8 cellular contexts compared by ENCODE assay signal in genomic region chr19:29667390-29667783, GRCh38. TPM values are rescaled to one million over a fixed set of nuclear protein-coding genes. Genes with fewer than 3 reads are reported as not detected.
DNase-seq lines count a peak whose midpoint lies in the region; ATAC-seq and TF ChIP-seq lines count a peak whose summit lies in the region.

No MANE protein-coding gene starts in this region.

- WGBS in GM23248 (ENCODE audit: low coverage in 1 of 2, low lambda C conversion rate in 2 of 2, missing lambda C conversion rate in 2 of 2), 2 experiments: 53 to 67% methylated on average over 8 to 11 of the region's 11 CpGs
- 59 to 69% methylated on average over 7 to 9 of the region's 11 CpGs for WGBS in gastroesophageal sphincter (ENCODE audit: low coverage in 1 of 2), 2 donors
- 93% methylated on average over 11 of the region's 11 CpGs for WGBS in smooth muscle cell (ENCODE audit: low lambda C conversion rate)

- peak overlapping the region; percentile 88 for H3K4me2 ChIP-seq in GM23248 (ENCODE audit: unreplicated experiment)
- H3K4me2 ChIP-seq in smooth muscle cell: peak overlapping the region; percentile 88

- H3K36me3 ChIP-seq in GM23248 (ENCODE audit: low read depth) (no peaks in the 10 kb centered on the region), gastroesophageal sphincter (no peaks in the 10 kb centered on the region), smooth muscle cell (ENCODE audit: low read depth) (no peaks in the 10 kb centered on the region)

- H3K27me3 Mint-ChIP-seq in activated CD8-positive, alpha-beta T cell treated with anti-CD3 and anti-CD28 coated beads, Interleukin-2, amount 10 ng/mL, durations not matched to agents 7 days and 5 days (ENCODE audit: low read depth): no peaks in the 10 kb centered on the region

- TF ChIP-seq EP300 in gastroesophageal sphincter (IDR thresholded peaks at IDR 0.05): no peak

- H3K9me3 ChIP-seq in GM23248 (ENCODE audit: low read depth): no peaks in the 10 kb centered on the region
- H3K9me3 ChIP-seq in gastroesophageal sphincter: no peaks in the 10 kb centered on the region
- H3K9me3 ChIP-seq in smooth muscle cell (replicated peaks; ENCODE audit: low read depth): no peaks in the 10 kb centered on the region

- H3K36me3 Mint-ChIP-seq in activated CD8-positive, alpha-beta T cell treated with anti-CD3 and anti-CD28 coated beads, Interleukin-2, amount 10 ng/mL, durations not matched to agents 7 days and 5 days (ENCODE audit: low read depth): peaks cover 56% of the 10 kb centered on the region

- H3K27ac ChIP-seq in GM23248 (peak overlapping the region; percentile 83), gastroesophageal sphincter (peak overlapping the region; percentile 74 to 94 (median 92)), smooth muscle cell (ENCODE audit: low read depth) (no peak overlapping the region)

- peaks cover 79% of the 10 kb centered on the region for H3K4me1 Mint-ChIP-seq in activated CD8-positive, alpha-beta T cell treated with anti-CD3 and anti-CD28 coated beads, Interleukin-2, amount 10 ng/mL, durations not matched to agents 7 days and 5 days (ENCODE audit: low read depth)

- POLR2A ChIA-PET in activated CD8-positive, alpha-beta T cell treated with anti-CD3 and anti-CD28 coated beads, Interleukin-2, amount 10 ng/mL, durations not matched to agents 7 days and 5 days (lab: Charles Lee): interaction anchor here (1.0 to 5.4 kb wide), 11 partner anchors 10 to 61 kb away, joined by 3 to 68 read pairs (median 9); partner anchors contain the start of genes C19orf12 and POP4
- POLR2A ChIA-PET in HEK293T (lab: Yijun Ruan, JAX): interaction anchor here (1.7 to 2.5 kb wide), 2 partner anchors 47 to 61 kb away, joined by 6 to 17 read pairs; partner anchors contain the start of genes C19orf12 and POP4

- H3K27ac Mint-ChIP-seq in activated CD8-positive, alpha-beta T cell treated with anti-CD3 and anti-CD28 coated beads, Interleukin-2, amount 10 ng/mL, durations not matched to agents 7 days and 5 days: peak overlapping the region; percentile 90

- TF ChIP-seq CTCF in gastroesophageal sphincter (IDR thresholded peaks at IDR 0.05) (no peak), smooth muscle cell (IDR thresholded peaks at IDR 0.05; ENCODE audit: borderline replicate concordance, insufficient read depth, poor library complexity, severe bottlenecking) (no peak)

- in situ Hi-C loops in GM23248 (cut with MboI): no loop called here
- in situ Hi-C loops in ACHN (cut with HindIII; ENCODE audit: low pct_ligation_motif_present, low pct_unique_long_range_greater_than_20kb, low sequenced_read_pairs): no loop called here

- no peaks in the 10 kb centered on the region for H3K27me3 ChIP-seq in GM23248 (replicated peaks; ENCODE audit: insufficient read depth)
- no peaks in the 10 kb centered on the region for H3K27me3 ChIP-seq in gastroesophageal sphincter
- H3K27me3 ChIP-seq in smooth muscle cell (ENCODE audit: low read depth): no peaks in the 10 kb centered on the region

- peak overlapping the region; percentile 86 for H3K4me3 Mint-ChIP-seq in activated CD8-positive, alpha-beta T cell treated with anti-CD3 and anti-CD28 coated beads, Interleukin-2, amount 10 ng/mL, durations not matched to agents 7 days and 5 days

- H3K9me2 ChIP-seq in GM23248 (ENCODE audit: insufficient read depth): no peaks in the 10 kb centered on the region

- TF ChIP-seq POLR2A in gastroesophageal sphincter (IDR thresholded peaks at IDR 0.05): no peak

- peaks cover 50% of the 10 kb centered on the region for H3K79me2 ChIP-seq in GM23248 (ENCODE audit: insufficient read depth)
- peaks cover 3% of the 10 kb centered on the region for H3K79me2 ChIP-seq in smooth muscle cell (ENCODE audit: low read depth)

- H3F3A ChIP-seq in GM23248 (ENCODE audit: insufficient read depth) (peaks cover 23% of the 10 kb centered on the region), smooth muscle cell (ENCODE audit: low read depth) (peaks cover 15% of the 10 kb centered on the region)

- H3K4me1 ChIP-seq in GM23248 (ENCODE audit: insufficient read depth) (peaks cover 28% of the 10 kb centered on the region), gastroesophageal sphincter (peaks cover 4 to 96% (median 60%) of the 10 kb centered on the region in 3 donors), smooth muscle cell (ENCODE audit: low read depth) (peaks cover 38% of the 10 kb centered on the region)

- no peak for DNase-seq in GM23248
- DNase-seq in activated CD8-positive, alpha-beta T cell treated with anti-CD3 and anti-CD28 coated beads, Interleukin-2, amount 10 ng/mL, durations not matched to agents 7 days and 5 days: peak; percentile 41
- DNase-seq in smooth muscle cell (lab: John Stamatoyannopoulos, UW; ENCODE audit: unreplicated experiment): no peak
- no peak for DNase-seq in NCI-H187 (lab: John Stamatoyannopoulos, UW)
- no peak for DNase-seq in ACHN
- no peak for DNase-seq in HEK293T (ENCODE audit: extremely low spot score)

- no peak for ATAC-seq in activated CD8-positive, alpha-beta T cell treated with anti-CD3 and anti-CD28 coated beads, Interleukin-2, amount 10 ng/mL, durations not matched to agents 7 days and 5 days
- ATAC-seq in gastroesophageal sphincter (no peak), HG03571 (IDR thresholded peaks at IDR 0.05; ENCODE audit: unreplicated experiment) (no peak)

- H2AFZ ChIP-seq in GM23248 (peak overlapping the region; percentile 51; the same call in 1 of the 2 replicates), smooth muscle cell (ENCODE audit: low read depth) (no peak overlapping the region)

- H3K4me3 ChIP-seq in GM23248: peak overlapping the region; percentile 81
- peak overlapping the region in 1 of 2 donors; percentile 92 for H3K4me3 ChIP-seq in gastroesophageal sphincter
- H3K4me3 ChIP-seq in smooth muscle cell: no peak overlapping the region

- no peaks in the 10 kb centered on the region for H3K9me3 Mint-ChIP-seq in activated CD8-positive, alpha-beta T cell treated with anti-CD3 and anti-CD28 coated beads, Interleukin-2, amount 10 ng/mL, durations not matched to agents 7 days and 5 days (ENCODE audit: insufficient read depth)

- CTCF ChIA-PET in activated CD8-positive, alpha-beta T cell treated with anti-CD3 and anti-CD28 coated beads, Interleukin-2, amount 10 ng/mL, durations not matched to agents 7 days and 5 days (lab: Charles Lee): interaction anchor here (1.3 to 9.9 kb wide), 8 partner anchors 11 to 68 kb away, joined by 4 to 179 read pairs (median 38); partner anchors contain the start of genes C19orf12 and POP4
- CTCF ChIA-PET in HEK293T (lab: Yijun Ruan, JAX): no interaction called here

- no peaks in the 10 kb centered on the region for H4K20me1 ChIP-seq in GM23248 (ENCODE audit: insufficient read depth)
- peaks cover 33% of the 10 kb centered on the region for H4K20me1 ChIP-seq in smooth muscle cell (ENCODE audit: low read depth)

- H3K9ac ChIP-seq in GM23248 (peak overlapping the region; percentile 81), smooth muscle cell (ENCODE audit: low read depth) (no peak overlapping the region)

TF ChIP-seq in HEK293T, 16 proteins besides CTCF, POLR2A, EP300 and RAD21:
- no peak for TF ChIP-seq SP1 (IDR thresholded peaks at IDR 0.05)
- no peak for TF ChIP-seq SUZ12 (IDR thresholded peaks at IDR 0.05)
- TF ChIP-seq FOXM1 (IDR thresholded peaks at IDR 0.05; ENCODE audit: borderline replicate concordance): no peak
- TF ChIP-seq ZNF384 (IDR thresholded peaks at IDR 0.05): no peak
- TF ChIP-seq ELF4 (IDR thresholded peaks at IDR 0.05): no peak
- no peak for TF ChIP-seq LEF1 (IDR thresholded peaks at IDR 0.05; ENCODE audit: borderline replicate concordance)
- TF ChIP-seq BHLHE40 (IDR thresholded peaks at IDR 0.05; ENCODE audit: borderline replicate concordance): no peak
- TF ChIP-seq ARNT (IDR thresholded peaks at IDR 0.05): no peak
- TF ChIP-seq, protein P1, sequence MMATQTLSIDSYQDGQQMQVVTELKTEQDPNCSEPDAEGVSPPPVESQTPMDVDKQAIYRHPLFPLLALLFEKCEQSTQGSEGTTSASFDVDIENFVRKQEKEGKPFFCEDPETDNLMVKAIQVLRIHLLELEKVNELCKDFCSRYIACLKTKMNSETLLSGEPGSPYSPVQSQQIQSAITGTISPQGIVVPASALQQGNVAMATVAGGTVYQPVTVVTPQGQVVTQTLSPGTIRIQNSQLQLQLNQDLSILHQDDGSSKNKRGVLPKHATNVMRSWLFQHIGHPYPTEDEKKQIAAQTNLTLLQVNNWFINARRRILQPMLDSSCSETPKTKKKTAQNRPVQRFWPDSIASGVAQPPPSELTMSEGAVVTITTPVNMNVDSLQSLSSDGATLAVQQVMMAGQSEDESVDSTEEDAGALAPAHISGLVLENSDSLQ (IDR thresholded peaks at IDR 0.05): no peak
- no peak for TF ChIP-seq HDGF (IDR thresholded peaks at IDR 0.05; ENCODE audit: borderline replicate concordance)
- TF ChIP-seq FOXA1 (IDR thresholded peaks at IDR 0.05): no peak
- no peak for TF ChIP-seq TARDBP (IDR thresholded peaks at IDR 0.05)

RNA-seq across cellular contexts. Expression of gene PLEKHF1, which starts 2.1 kb away (rescaled TPM):
- total RNA-seq in GM23248 (2014; rRNA removed; shearing (Covaris generic)): 18.0 and 23.4 TPM in 2 replicates
- polyA plus RNA-seq in GM23248 (2016; fragmentation: Nextera tagmentation; extraction: Ambion mirVana) (9.0 and 9.3 TPM in 2 replicates), smooth muscle cell (4.0 and 6.9 TPM in 2 replicates)
- total RNA-seq in activated CD8-positive, alpha-beta T cell treated with anti-CD3 and anti-CD28 coated beads, Interleukin-2, amount 10 ng/mL, durations not matched to agents 7 days and 5 days: 10 to 100 TPM; 46.0 to 47.7 TPM
- total RNA-seq in gastroesophageal sphincter (10 to 100 TPM; 28.6 to 49.1 (median 38.8) TPM), smooth muscle cell (2.2 and 2.3 TPM in 2 replicates)

RNA-seq across cellular contexts. Expression of gene C19orf12, which starts 47.7 kb away (rescaled TPM):
- total RNA-seq in GM23248 (2014; rRNA removed; shearing (Covaris generic)): 45.7 and 46.8 TPM in 2 replicates
- polyA plus RNA-seq in GM23248 (2016; fragmentation: Nextera tagmentation; extraction: Ambion mirVana): 33.4 and 34.2 TPM in 2 replicates
- total RNA-seq in activated CD8-positive, alpha-beta T cell treated with anti-CD3 and anti-CD28 coated beads, Interleukin-2, amount 10 ng/mL, durations not matched to agents 7 days and 5 days: 10 to 100 TPM; 38.7 to 41.0 TPM
- 10 to 100 TPM; 37.6 to 62.1 (median 49.7) TPM for total RNA-seq in gastroesophageal sphincter
- 22.7 and 29.7 TPM in 2 replicates for total RNA-seq in smooth muscle cell
- polyA plus RNA-seq in smooth muscle cell: 30.0 TPM in 2 replicates
